Comparison of ENCODE assay signal across 1 cellular context in the genomic region with DNA sequence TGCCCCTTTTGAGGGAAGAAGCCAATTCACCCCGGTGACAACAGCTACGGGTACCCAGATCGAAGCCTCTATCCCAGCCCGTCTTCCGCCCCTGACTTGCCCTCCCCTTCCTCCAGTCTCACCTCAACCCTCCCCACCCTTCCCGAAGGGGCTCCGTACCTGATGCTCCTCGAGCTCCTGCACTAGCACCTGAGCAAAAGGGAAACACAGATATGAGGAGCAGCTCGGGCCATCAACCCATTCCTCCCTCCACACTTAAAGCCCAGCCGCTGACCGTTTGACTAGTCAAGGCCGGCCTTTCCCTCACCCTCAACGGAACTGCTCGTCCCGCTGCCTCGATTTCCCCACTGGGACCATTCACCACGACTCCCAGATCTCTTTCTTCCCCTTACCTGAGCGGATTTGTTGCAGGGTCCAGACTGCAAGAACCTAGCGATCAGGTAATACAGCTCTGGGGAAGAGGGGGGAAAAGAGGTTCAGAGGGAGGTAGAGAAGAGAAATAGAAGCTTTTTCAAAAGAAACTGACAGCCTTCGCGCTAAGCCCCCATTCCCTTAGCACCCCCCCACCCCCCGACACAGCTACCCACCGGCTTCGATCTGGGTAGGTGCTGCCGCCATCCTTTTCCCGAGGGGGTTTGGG.
TF ChIP-seq lines count a peak whose summit lies in the region.

No MANE protein-coding gene starts in this region.

TF ChIP-seq in WTC11, 78 proteins besides CTCF, POLR2A, EP300 and RAD21 (continued from another document):
- TF ChIP-seq ZNF532 (CRISPR knock-in tag; IDR thresholded peaks at IDR 0.05; ENCODE audit: borderline replicate concordance): no peak
- TF ChIP-seq TCF7 (CRISPR knock-in tag; IDR thresholded peaks at IDR 0.05; ENCODE audit: low read depth): no peak
- no peak for TF ChIP-seq SMAD3 (CRISPR knock-in tag; IDR thresholded peaks at IDR 0.05; ENCODE audit: borderline replicate concordance)
- TF ChIP-seq CBFB (CRISPR knock-in tag; IDR thresholded peaks at IDR 0.05; ENCODE audit: low read depth): no peak
TF ChIP-seq in WTC11: peak in this region for 0.
